ENCODE assay signal across 20 cellular contexts in the genomic region with DNA sequence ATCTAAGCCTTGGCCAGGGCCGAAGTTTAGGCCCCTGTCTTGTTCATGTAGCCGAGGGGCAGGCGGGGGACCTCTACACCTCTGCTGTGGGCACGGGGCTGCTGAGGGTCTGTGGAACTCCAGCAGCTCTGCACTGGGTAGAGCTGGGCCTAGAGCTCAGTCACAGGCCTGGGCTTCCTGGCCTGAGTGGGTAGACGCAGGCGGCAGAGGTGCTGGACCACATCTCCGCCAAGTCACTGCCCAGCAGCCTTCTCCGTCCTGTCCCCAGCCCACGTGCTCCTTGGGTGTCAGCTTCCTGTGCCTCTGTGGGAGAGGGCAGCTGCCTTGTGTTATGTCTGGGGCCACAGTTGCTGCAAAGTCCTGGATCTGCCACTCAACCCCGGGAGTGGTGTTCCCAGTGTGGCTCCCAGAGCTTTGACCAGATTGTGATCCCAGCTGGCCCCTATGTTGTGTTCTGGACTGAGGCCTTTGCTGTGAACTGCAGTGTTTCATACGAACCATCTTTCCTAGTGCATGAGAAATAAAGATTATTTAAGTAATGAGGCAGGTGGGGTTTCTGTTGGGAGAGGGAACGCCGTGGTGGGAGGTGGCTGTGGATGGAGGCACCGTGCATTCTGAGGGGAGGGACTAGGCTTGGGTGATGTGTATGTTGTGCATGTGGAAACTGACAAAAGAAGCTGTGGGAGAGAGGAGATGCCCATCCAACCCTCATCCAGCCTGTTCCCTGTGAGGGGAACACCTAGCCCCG. TPM values are rescaled to one million over a fixed set of nuclear protein-coding genes. Genes with fewer than 3 reads are reported as not detected.
DNase-seq lines count a peak whose midpoint lies in the region; ATAC-seq, FAIRE-seq and TF ChIP-seq lines count a peak whose summit lies in the region.
"Had no signal": no experiment of that assay in that cellular context is flagged by ENCODE, and none has a peak within 500 bp of the region (broad histone marks: within the 10 kb centered on the region; RNA-seq: fewer than 3 reads in every experiment).

No MANE protein-coding gene starts in this region.

- H3K4me3 Mint-ChIP-seq in H9 (no peak overlapping the region), osteocyte (ENCODE audit: unreplicated experiment) (no peak overlapping the region)
- no peak overlapping the region for H3K4me3 Mint-ChIP-seq in central memory CD8-positive, alpha-beta T cell
- no peak overlapping the region for H3K4me3 Mint-ChIP-seq in stimulated activated memory B cell treated with anti-CD40 and anti-IgM and Interleukin-4, amounts not matched to agents 10 μg/mL and 1 μg/mL and 100 μg/mL, for 72 hours
- H3K4me3 Mint-ChIP-seq: activated CD4-positive, alpha-beta memory T cell treated with anti-CD3 and anti-CD28 coated beads for 36 hours; CD14-positive monocyte had no signal

- H3K27ac Mint-ChIP-seq in H9 (peak overlapping the region; percentile 64 to 66 (median 65); a peak in 3 of 7 replicates), osteocyte (ENCODE audit: unreplicated experiment) (no peak overlapping the region)
- H3K27ac Mint-ChIP-seq in central memory CD8-positive, alpha-beta T cell (ENCODE audit: low read depth): peak overlapping the region; percentile 14
- H3K27ac Mint-ChIP-seq in stimulated activated memory B cell treated with anti-CD40 and anti-IgM and Interleukin-4, amounts not matched to agents 10 μg/mL and 1 μg/mL and 100 μg/mL, for 72 hours: no peak overlapping the region
- H3K27ac Mint-ChIP-seq: activated CD4-positive, alpha-beta memory T cell treated with anti-CD3 and anti-CD28 coated beads for 36 hours had no signal

- peak overlapping the region in 1 of 11 experiments; percentile 10; a peak in 1 of 22 replicates for H3K4me2 ChIP-seq in BLaER1 treated with 17β-estradiol and CSF1 and Interleukin-3, amounts not matched to agents 10 nM and 100 nM
- no peak overlapping the region for H3K4me2 ChIP-seq in H9 (ENCODE audit: insufficient read depth, insufficient read length, low read length)
- H3K4me2 ChIP-seq: PC-9 had no signal

- no peak for DNase-seq in H9
- DNase-seq in central memory CD8-positive, alpha-beta T cell (ENCODE audit: low spot score in 2 of 2): peak in 1 of 2 donors; percentile 7
- peak; percentile 77 for DNase-seq in osteocyte (ENCODE audit: extremely low spot score, unreplicated experiment)
- DNase-seq in D721Med (ENCODE audit: insufficient read length, low spot score): no peak
- no peak for DNase-seq in NCI-H2171 (lab: John Stamatoyannopoulos, UW)
- DNase-seq: activated CD4-positive, alpha-beta memory T cell treated with anti-CD3 and anti-CD28 coated beads for 36 hours; activated effector memory CD4-positive, alpha-beta T cell treated with anti-CD3 and anti-CD28 coated beads, Interleukin-2, amount 50 U/mL, for 16 hours; heart right ventricle; NCI-H526 treated with DMSO at 0.1 percent for 48 hours; sigmoid colon; stimulated activated CD4-positive, alpha-beta T cell treated with anti-CD3 and anti-CD28 coated beads, Interleukin-4, amount 100 ng/mL, for 1 hour had no signal

- H2AK5ac ChIP-seq in H9 (ENCODE audit: insufficient read length, low read length): no peak overlapping the region

- peaks cover 26 to 56% (median 37%) of the 10 kb centered on the region in 10 experiments for H3K4me1 ChIP-seq in BLaER1 treated with 17β-estradiol and CSF1 and Interleukin-3, amounts not matched to agents 10 nM and 100 nM
- H3K4me1 ChIP-seq in H9 (ENCODE audit: insufficient read depth, low read length): peaks cover 6% of the 10 kb centered on the region; the same call in 1 of the 2 replicates

- H4K8ac ChIP-seq in H9 (replicated peaks; ENCODE audit: insufficient read length, low read depth, low read length): no peak overlapping the region

- no peak overlapping the region for H3T11ph ChIP-seq in H9 (ENCODE audit: low read length)

- H2BK15ac ChIP-seq in H9 (ENCODE audit: low read depth, low read length): no peak overlapping the region

- H2BK12ac ChIP-seq in H9 (ENCODE audit: insufficient read length, low read depth, low read length): no peak overlapping the region

- H3K79me1 ChIP-seq in H9 (ENCODE audit: insufficient read depth, low read depth, low read length, poor library complexity, severe bottlenecking): no peaks in the 10 kb centered on the region

- H3K36me3 Mint-ChIP-seq in H9 (ENCODE audit: insufficient read depth in 1 of 3, low read depth in 3 of 3): peaks cover 27 to 43% (median 37%) of the 10 kb centered on the region in 3 experiments; a peak in 6 of 7 replicates
- H3K36me3 Mint-ChIP-seq in central memory CD8-positive, alpha-beta T cell (ENCODE audit: insufficient read depth): peaks cover 20% of the 10 kb centered on the region
- peaks cover 31% of the 10 kb centered on the region for H3K36me3 Mint-ChIP-seq in osteocyte (ENCODE audit: unreplicated experiment)
- H3K36me3 Mint-ChIP-seq in stimulated activated memory B cell treated with anti-CD40 and anti-IgM and Interleukin-4, amounts not matched to agents 10 μg/mL and 1 μg/mL and 100 μg/mL, for 72 hours: peaks cover 44% of the 10 kb centered on the region

- peak overlapping the region in 6 of 11 experiments; percentile 8 to 50 (median 30); a peak in 5 of 22 replicates for H3K9ac ChIP-seq in BLaER1 treated with 17β-estradiol and CSF1 and Interleukin-3, amounts not matched to agents 10 nM and 100 nM
- no peak overlapping the region for H3K9ac ChIP-seq in H9 (ENCODE audit: extremely low read depth, insufficient read length, low read length)

- H3K23me2 ChIP-seq in H9 (ENCODE audit: insufficient read length, low read depth, low read length, poor library complexity, severe bottlenecking): no peaks in the 10 kb centered on the region

- H3K14ac ChIP-seq in H9 (ENCODE audit: insufficient read depth, low read length): no peak overlapping the region

- H3K27me3 ChIP-seq in BLaER1 treated with 17β-estradiol and CSF1 and Interleukin-3, amounts not matched to agents 10 nM and 100 nM: no peaks in the 10 kb centered on the region
- no peaks in the 10 kb centered on the region for H3K27me3 ChIP-seq in H9 (ENCODE audit: insufficient read depth, low read length)
- H3K27me3 ChIP-seq: heart right ventricle, sigmoid colon had no signal

- H3K79me2 ChIP-seq in H9 (ENCODE audit: insufficient read depth, low read length): no peaks in the 10 kb centered on the region

- H3K56ac ChIP-seq in H9 (ENCODE audit: insufficient read length, low read depth, low read length): no peak overlapping the region

- H2AFZ ChIP-seq in H9 (ENCODE audit: low read length): no peak overlapping the region
- H2AFZ ChIP-seq: PC-9 had no signal

- H3K18ac ChIP-seq in H9 (ENCODE audit: insufficient read length, low read depth, low read length): no peak overlapping the region

- no peak for FAIRE-seq in D721Med (lab: Jason Lieb, UNC)
- FAIRE-seq: GM18507, keratinocyte, TTC549 had no signal

- no peak overlapping the region for H2BK120ac ChIP-seq in H9 (ENCODE audit: low read depth, low read length, poor library complexity, severe bottlenecking)

- no peak overlapping the region for H4K91ac ChIP-seq in H9 (ENCODE audit: insufficient read length, low read depth, low read length)

- no peak overlapping the region for H3K23ac ChIP-seq in H9 (ENCODE audit: insufficient read length, low read depth, low read length)

- no peak overlapping the region for H4K5ac ChIP-seq in H9 (ENCODE audit: insufficient read length, low read depth, low read length)

- no peak for ATAC-seq in central memory CD8-positive, alpha-beta T cell (replicated peaks; ENCODE audit: extremely low read depth, poor library complexity, severe bottlenecking)
- ATAC-seq in stimulated activated memory B cell treated with anti-CD40 and anti-IgM and Interleukin-4, amounts not matched to agents 10 μg/mL and 1 μg/mL and 100 μg/mL, for 72 hours: no peak

- no peaks in the 10 kb centered on the region for H3K9me3 ChIP-seq in BLaER1 treated with 17β-estradiol and CSF1 and Interleukin-3, amounts not matched to agents 10 nM and 100 nM (replicated peaks in 1 of 11)
- no peaks in the 10 kb centered on the region for H3K9me3 ChIP-seq in H9 (ENCODE audit: control insufficient read depth, low read depth, low read length)
- H3K9me3 ChIP-seq: heart right ventricle, sigmoid colon had no signal

- peaks cover 51 to 61% (median 59%) of the 10 kb centered on the region in 11 experiments for H3K36me3 ChIP-seq in BLaER1 treated with 17β-estradiol and CSF1 and Interleukin-3, amounts not matched to agents 10 nM and 100 nM

- H3K27me3 Mint-ChIP-seq in H9 (ENCODE audit: low read depth) (no peaks in the 10 kb centered on the region), osteocyte (ENCODE audit: unreplicated experiment) (no peaks in the 10 kb centered on the region)
- H3K27me3 Mint-ChIP-seq in central memory CD8-positive, alpha-beta T cell: no peaks in the 10 kb centered on the region
- H3K27me3 Mint-ChIP-seq in stimulated activated memory B cell treated with anti-CD40 and anti-IgM and Interleukin-4, amounts not matched to agents 10 μg/mL and 1 μg/mL and 100 μg/mL, for 72 hours: no peaks in the 10 kb centered on the region
- H3K27me3 Mint-ChIP-seq: activated CD4-positive, alpha-beta memory T cell treated with anti-CD3 and anti-CD28 coated beads for 36 hours had no signal

- H2BK20ac ChIP-seq in H9 (ENCODE audit: low read depth, low read length, poor library complexity, severe bottlenecking): no peak overlapping the region

- no peak overlapping the region for H2BK5ac ChIP-seq in H9 (ENCODE audit: insufficient read length, low read length)

- peaks cover 0 to 51% (median 32%) of the 10 kb centered on the region in 11 experiments; a peak in 19 of 22 replicates for H4K20me1 ChIP-seq in BLaER1 treated with 17β-estradiol and CSF1 and Interleukin-3, amounts not matched to agents 10 nM and 100 nM
- no peaks in the 10 kb centered on the region for H4K20me1 ChIP-seq in H9 (ENCODE audit: control insufficient read depth, insufficient read depth, insufficient read length)

- TF ChIP-seq CTCF in H9 (conservative IDR thresholded peaks at IDR 0.05) (no peak), osteocyte (IDR thresholded peaks at IDR 0.05) (no peak), D721Med (IDR thresholded peaks at IDR 0.05; ENCODE audit: insufficient read depth, missing control alignments) (no peak)

- H3K4me3 ChIP-seq in BLaER1 treated with 17β-estradiol and CSF1 and Interleukin-3, amounts not matched to agents 10 nM and 100 nM: no peak overlapping the region
- H3K4me3 ChIP-seq: heart right ventricle, PC-9, sigmoid colon had no signal

- H3K4me1 Mint-ChIP-seq in H9 (peaks cover 15 to 31% of the 10 kb centered on the region in 2 experiments), osteocyte (ENCODE audit: unreplicated experiment) (peaks cover 12% of the 10 kb centered on the region)
- H3K4me1 Mint-ChIP-seq in central memory CD8-positive, alpha-beta T cell: peaks cover 6% of the 10 kb centered on the region
- peaks cover 16% of the 10 kb centered on the region for H3K4me1 Mint-ChIP-seq in stimulated activated memory B cell treated with anti-CD40 and anti-IgM and Interleukin-4, amounts not matched to agents 10 μg/mL and 1 μg/mL and 100 μg/mL, for 72 hours

- no peak overlapping the region for H3K4ac ChIP-seq in H9 (ENCODE audit: low read depth, low read length)

- WGBS in H9 (ENCODE audit: extremely low coverage, insufficient read length, low lambda C conversion rate): no CpG with 5 or more reads among the region's 15 CpGs

- peak overlapping the region in 3 of 11 experiments; percentile 1 to 15 (median 14); a peak in 2 of 22 replicates for H3K27ac ChIP-seq in BLaER1 treated with 17β-estradiol and CSF1 and Interleukin-3, amounts not matched to agents 10 nM and 100 nM
- H3K27ac ChIP-seq in H9 (ENCODE audit: insufficient read length, low read depth, low read length): no peak overlapping the region
- H3K27ac ChIP-seq: PC-9 had no signal

- H3K9me3 Mint-ChIP-seq in H9: no peaks in the 10 kb centered on the region
- H3K9me3 Mint-ChIP-seq in central memory CD8-positive, alpha-beta T cell: no peaks in the 10 kb centered on the region
- no peaks in the 10 kb centered on the region for H3K9me3 Mint-ChIP-seq in osteocyte (ENCODE audit: unreplicated experiment)
- no peaks in the 10 kb centered on the region for H3K9me3 Mint-ChIP-seq in stimulated activated memory B cell treated with anti-CD40 and anti-IgM and Interleukin-4, amounts not matched to agents 10 μg/mL and 1 μg/mL and 100 μg/mL, for 72 hours
- H3K9me3 Mint-ChIP-seq: activated CD4-positive, alpha-beta memory T cell treated with anti-CD3 and anti-CD28 coated beads for 36 hours had no signal

RNA-seq across cellular contexts. Expression of a gene that starts 12.1 kb away (rescaled TPM):
- total RNA-seq in H9 (2021) (63.0 and 65.1 TPM in 2 replicates), osteocyte (59.4 and 64.0 TPM in 2 replicates)

RNA-seq across cellular contexts. Expression of a gene that starts 12.3 kb away (rescaled TPM):
- total RNA-seq in H9 (2021) (0.20 TPM in 1 of 2 replicates, not detected in the other), osteocyte (not detected in 2 replicates)
- total RNA-seq: heart right ventricle, omental fat pad, sigmoid colon had no signal

RNA-seq across cellular contexts. Expression of a gene that starts 24.2 kb away (rescaled TPM):
- 22.0 and 24.6 TPM in 2 replicates for total RNA-seq in H9 (2021)
- 24.3 and 25.1 TPM in 2 replicates for total RNA-seq in osteocyte

RNA-seq across cellular contexts. Expression of a gene that starts 36.2 kb away (rescaled TPM):
- 14.9 and 15.3 TPM in 2 replicates for total RNA-seq in H9 (2021)
- total RNA-seq in osteocyte: 38.6 and 39.0 TPM in 2 replicates

RNA-seq across cellular contexts. Expression of a gene that starts 55.9 kb away (rescaled TPM):
- total RNA-seq in H9 (2021) (19.5 and 20.7 TPM in 2 replicates), osteocyte (6.4 and 7.8 TPM in 2 replicates)
- total RNA-seq: fibroblast of lung, PC-9 had no signal

Comparison
In these comparisons a context has a peak if more than half of its experiments do, and no peak if none do; other contexts are left out.
1. H3K27ac Mint-ChIP-seq: peak in H9 (3 of 3) and central memory CD8-positive, alpha-beta T cell (single experiment); none in osteocyte (single experiment) and stimulated activated memory B cell treated with anti-CD40 and anti-IgM and Interleukin-4, amounts not matched to agents 10 μg/mL and 1 μg/mL and 100 μg/mL, for 72 hours (single experiment).